Comparison of ENCODE assay signal across 11 cellular contexts in the genomic region with DNA sequence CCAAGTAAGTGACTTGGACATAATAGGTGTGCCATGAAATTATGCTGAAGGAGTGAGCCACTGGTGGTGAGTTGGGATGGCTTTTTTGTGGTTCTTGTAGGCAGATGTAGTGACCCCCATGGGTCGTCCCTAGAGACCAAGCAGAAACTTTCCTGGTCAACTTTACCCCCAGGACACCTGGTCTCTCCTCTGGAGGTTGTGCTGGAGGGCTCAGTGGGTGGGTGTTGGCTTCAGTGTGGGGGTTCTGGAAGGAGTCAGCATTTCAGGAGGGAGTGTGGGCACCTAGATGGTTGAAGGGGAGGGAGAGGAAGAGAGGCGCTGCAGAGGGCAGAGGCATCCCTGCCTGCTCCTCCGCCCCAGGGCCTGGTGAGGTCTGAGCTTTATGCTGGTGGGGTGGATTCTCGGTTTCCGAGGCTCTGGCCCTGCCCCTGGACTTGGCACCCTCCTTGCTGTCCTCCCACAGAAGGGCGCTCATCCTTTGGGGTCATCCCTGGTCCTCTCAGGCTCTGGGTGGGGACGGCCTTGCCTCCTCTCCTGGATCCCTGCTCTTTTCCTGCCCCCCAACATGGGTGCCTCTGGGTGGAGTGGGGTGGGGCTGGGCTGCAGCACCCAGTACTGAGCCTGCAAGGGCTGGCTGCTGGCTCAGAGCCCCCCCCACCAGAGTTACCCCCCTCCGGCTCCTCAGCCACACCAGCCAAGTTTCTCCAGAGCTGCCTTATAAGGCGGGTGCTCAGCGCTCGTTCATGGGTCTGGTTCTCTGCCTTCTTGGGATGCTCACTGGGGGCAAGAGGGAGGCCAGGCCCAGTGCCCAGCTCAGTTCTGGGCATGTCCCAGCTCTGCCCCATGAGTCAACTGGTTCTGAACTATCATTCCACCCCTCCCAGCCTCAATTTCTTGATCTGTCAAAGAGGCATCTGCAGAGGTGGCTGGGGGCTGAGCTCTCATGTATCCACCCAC.
A peak's percentile ranks its signal among the peaks of the same experiment; 100 is the strongest.
DNase-seq lines count a peak whose midpoint lies in the region; ATAC-seq, FAIRE-seq and TF ChIP-seq lines count a peak whose summit lies in the region.
"Had no signal": no experiment of that assay in that cellular context is flagged by ENCODE, and none has a peak within 500 bp of the region (broad histone marks: within the 10 kb centered on the region; RNA-seq: fewer than 3 reads in every experiment).

No MANE protein-coding gene starts in this region.

- DNase-seq in activated CD4-positive, alpha-beta T cell treated with anti-CD3 and anti-CD28 coated beads for 36 hours = no peak
- DNase-seq in activated CD4-positive, alpha-beta T cell treated with anti-CD3 and anti-CD28 coated beads, Interleukin-2, amount 50 U/mL, for 4 hours = no peak
- no peak for DNase-seq in activated naive CD8-positive, alpha-beta T cell treated with anti-CD3 and anti-CD28 coated beads, Interleukin-2, amount 10 ng/mL, durations not matched to agents 7 days and 5 days
- DNase-seq in kidney = peak; percentile 55
- no peak for DNase-seq in stimulated activated naive CD8-positive, alpha-beta T cell treated with anti-CD3 and anti-CD28 coated beads, Interleukin-15, amount 100 ng/mL, for 72 hours
- no peak for DNase-seq in dorsolateral prefrontal cortex
- no peak for DNase-seq in NCI-H1930 (lab: John Stamatoyannopoulos, UW)
- DNase-seq in mucosa of descending colon = no peak
- DNase-seq: effector CD4-positive, alpha-beta T cell; NCI-H1436 treated with DMSO at 0.1 percent for 48 hours had no signal

- no peak for FAIRE-seq in kidney (lab: Jason Lieb, UNC)
- FAIRE-seq: islet of Langerhans had no signal

- ATAC-seq in activated CD4-positive, alpha-beta T cell treated with anti-CD3 and anti-CD28 coated beads for 36 hours = no peak
- ATAC-seq in activated naive CD8-positive, alpha-beta T cell treated with anti-CD3 and anti-CD28 coated beads, Interleukin-2, amount 10 ng/mL, durations not matched to agents 7 days and 5 days (ENCODE audit: low read depth) = no peak
- ATAC-seq in stimulated activated naive CD8-positive, alpha-beta T cell treated with anti-CD3 and anti-CD28 coated beads, Interleukin-15, amount 100 ng/mL, for 72 hours = no peak
- ATAC-seq in mucosa of descending colon = no peak

- peak overlapping the region; percentile 83 for H3K27ac Mint-ChIP-seq in activated CD4-positive, alpha-beta T cell treated with anti-CD3 and anti-CD28 coated beads for 36 hours
- H3K27ac Mint-ChIP-seq in activated naive CD8-positive, alpha-beta T cell treated with anti-CD3 and anti-CD28 coated beads, Interleukin-2, amount 10 ng/mL, durations not matched to agents 7 days and 5 days = peak overlapping the region; percentile 76
- peak overlapping the region; percentile 92 to 93 for H3K27ac Mint-ChIP-seq in stimulated activated naive CD8-positive, alpha-beta T cell treated with anti-CD3 and anti-CD28 coated beads, Interleukin-15, amount 100 ng/mL, for 72 hours

- POLR2A ChIA-PET in activated CD4-positive, alpha-beta T cell treated with anti-CD3 and anti-CD28 coated beads for 36 hours (lab: Charles Lee) = interaction anchor here (1.0 kb wide), 1 partner anchor 13 kb away, joined by 3 read pairs; no protein-coding TSS in a partner anchor
- POLR2A ChIA-PET in activated naive CD8-positive, alpha-beta T cell treated with anti-CD3 and anti-CD28 coated beads, Interleukin-2, amount 10 ng/mL, durations not matched to agents 7 days and 5 days (lab: Charles Lee) = interaction anchor here (0.5 to 8.4 kb wide), 5 partner anchors 13 to 1129 kb away, joined by 3 to 58 read pairs (median 4); no protein-coding TSS in a partner anchor

- H3K27ac ChIP-seq in kidney (ENCODE audit: low read depth in 2 of 2, low read length in 2 of 2) (no peak overlapping the region), dorsolateral prefrontal cortex (peak overlapping the region in 5 of 59 donors; percentile 8 to 73 (median 25))

- H3K4me3 ChIP-seq in kidney (ENCODE audit: low read length in 2 of 2) = no peak overlapping the region
- no peak overlapping the region for H3K4me3 ChIP-seq in dorsolateral prefrontal cortex
- no peak overlapping the region for H3K4me3 ChIP-seq in mucosa of descending colon

- H3K36me3 ChIP-seq in kidney (ENCODE audit: control insufficient read depth in 1 of 2, insufficient read depth in 2 of 2, low read length in 2 of 2) (peaks cover 3 to 6% of the 10 kb centered on the region in 2 donors), mucosa of descending colon (ENCODE audit: low read depth) (no peaks in the 10 kb centered on the region)

- CTCF ChIA-PET in activated CD4-positive, alpha-beta T cell treated with anti-CD3 and anti-CD28 coated beads for 36 hours (lab: Charles Lee) = interaction anchor here (0.6 to 9.1 kb wide), 3 partner anchors 7 to 30 kb away, joined by 4 to 61 read pairs (median 16); no protein-coding TSS in a partner anchor

- TF ChIP-seq CTCF in kidney (IDR thresholded peaks at IDR 0.05; ENCODE audit: borderline replicate concordance, extremely low read depth, insufficient read depth) = no peak
- TF ChIP-seq CTCF in dorsolateral prefrontal cortex (IDR thresholded peaks at IDR 0.05 in 54 of 56, conservative IDR thresholded peaks at IDR 0.05 in 2 of 56; ENCODE audit: low read depth in 1 of 56, partially characterized antibody in 56 of 56) = no peak
- TF ChIP-seq CTCF in mucosa of descending colon (IDR thresholded peaks at IDR 0.05) = no peak

- H3K9me3 ChIP-seq in kidney (ENCODE audit: control insufficient read depth in 1 of 2, low read length in 2 of 2) (no peaks in the 10 kb centered on the region), mucosa of descending colon (no peaks in the 10 kb centered on the region)

- peaks cover 93% of the 10 kb centered on the region for H3K4me1 Mint-ChIP-seq in activated CD4-positive, alpha-beta T cell treated with anti-CD3 and anti-CD28 coated beads for 36 hours
- peaks cover 71% of the 10 kb centered on the region for H3K4me1 Mint-ChIP-seq in activated naive CD8-positive, alpha-beta T cell treated with anti-CD3 and anti-CD28 coated beads, Interleukin-2, amount 10 ng/mL, durations not matched to agents 7 days and 5 days
- peaks cover 98% of the 10 kb centered on the region for H3K4me1 Mint-ChIP-seq in stimulated activated naive CD8-positive, alpha-beta T cell treated with anti-CD3 and anti-CD28 coated beads, Interleukin-15, amount 100 ng/mL, for 72 hours

- no peak overlapping the region for H3K4me3 Mint-ChIP-seq in activated CD4-positive, alpha-beta T cell treated with anti-CD3 and anti-CD28 coated beads for 36 hours
- H3K4me3 Mint-ChIP-seq in activated naive CD8-positive, alpha-beta T cell treated with anti-CD3 and anti-CD28 coated beads, Interleukin-2, amount 10 ng/mL, durations not matched to agents 7 days and 5 days = peak overlapping the region; percentile 65
- peak overlapping the region; percentile 85 to 99 for H3K4me3 Mint-ChIP-seq in stimulated activated naive CD8-positive, alpha-beta T cell treated with anti-CD3 and anti-CD28 coated beads, Interleukin-15, amount 100 ng/mL, for 72 hours

- no peak overlapping the region for H3K9ac ChIP-seq in kidney (ENCODE audit: low read length in 2 of 2)

- peaks cover 35% of the 10 kb centered on the region for H3K36me3 Mint-ChIP-seq in activated CD4-positive, alpha-beta T cell treated with anti-CD3 and anti-CD28 coated beads for 36 hours (ENCODE audit: low read depth)
- H3K36me3 Mint-ChIP-seq in activated naive CD8-positive, alpha-beta T cell treated with anti-CD3 and anti-CD28 coated beads, Interleukin-2, amount 10 ng/mL, durations not matched to agents 7 days and 5 days = peaks cover 40% of the 10 kb centered on the region

- intact Hi-C loops in activated CD4-positive, alpha-beta T cell treated with anti-CD3 and anti-CD28 coated beads for 36 hours (cut with DNase I, micrococcal nuclease) = no loop called here
- intact Hi-C loops in kidney (cut with DNase I) = no loop called here
- intact Hi-C loops in dorsolateral prefrontal cortex (cut with DNase I) = loop anchor here in 1 of 2 donors (1.0 kb wide), 1 partner anchor 17 kb away; no protein-coding TSS in a partner anchor
- intact Hi-C loops in mucosa of descending colon (cut with DNase I, micrococcal nuclease) = no loop called here

- no peaks in the 10 kb centered on the region for H3K9me3 Mint-ChIP-seq in activated CD4-positive, alpha-beta T cell treated with anti-CD3 and anti-CD28 coated beads for 36 hours (ENCODE audit: low read depth)
- H3K9me3 Mint-ChIP-seq in activated naive CD8-positive, alpha-beta T cell treated with anti-CD3 and anti-CD28 coated beads, Interleukin-2, amount 10 ng/mL, durations not matched to agents 7 days and 5 days = no peaks in the 10 kb centered on the region
- H3K9me3 Mint-ChIP-seq in stimulated activated naive CD8-positive, alpha-beta T cell treated with anti-CD3 and anti-CD28 coated beads, Interleukin-15, amount 100 ng/mL, for 72 hours = no peaks in the 10 kb centered on the region

- no peaks in the 10 kb centered on the region for H3K27me3 Mint-ChIP-seq in activated CD4-positive, alpha-beta T cell treated with anti-CD3 and anti-CD28 coated beads for 36 hours
- no peaks in the 10 kb centered on the region for H3K27me3 Mint-ChIP-seq in activated naive CD8-positive, alpha-beta T cell treated with anti-CD3 and anti-CD28 coated beads, Interleukin-2, amount 10 ng/mL, durations not matched to agents 7 days and 5 days
- no peaks in the 10 kb centered on the region for H3K27me3 Mint-ChIP-seq in stimulated activated naive CD8-positive, alpha-beta T cell treated with anti-CD3 and anti-CD28 coated beads, Interleukin-15, amount 100 ng/mL, for 72 hours

- no peaks in the 10 kb centered on the region for H3K27me3 ChIP-seq in dorsolateral prefrontal cortex

- H3K4me1 ChIP-seq in kidney (ENCODE audit: control insufficient read depth in 1 of 2, insufficient read depth in 1 of 2, low read depth in 1 of 2, low read length in 2 of 2) (peaks cover 6 to 15% of the 10 kb centered on the region in 2 donors), mucosa of descending colon (ENCODE audit: low read depth) (peaks cover 40% of the 10 kb centered on the region)
